In genomic region chr13:112733112-112733511, GRCh38 we compare ENCODE assay signal across 19 cellular contexts. TPM values are rescaled to one million over a fixed set of nuclear protein-coding genes. Genes with fewer than 3 reads are reported as not detected.
DNase-seq lines count a peak whose midpoint lies in the region; ATAC-seq and TF ChIP-seq lines count a peak whose summit lies in the region.
"Had no signal": no experiment of that assay in that cellular context is flagged by ENCODE, and none has a peak within 500 bp of the region (broad histone marks: within the 10 kb centered on the region; RNA-seq: fewer than 3 reads in every experiment).

No MANE protein-coding gene starts in this region.

- H3K27me3 ChIP-seq in right atrium auricular region (no peaks in the 10 kb centered on the region), iPS-18a (ENCODE audit: control insufficient read depth, insufficient read depth, low read length) (no peaks in the 10 kb centered on the region)
- H3K27me3 ChIP-seq: breast epithelium, right lobe of liver, suprapubic skin had no signal

- H3K9me3 Mint-ChIP-seq in type B pancreatic cell, result no peaks in the 10 kb centered on the region
- H3K9me3 Mint-ChIP-seq in activated CD8-positive, alpha-beta memory T cell treated with anti-CD3 and anti-CD28 coated beads, Interleukin-2, amount 10 ng/mL, durations not matched to agents 7 days and 5 days (ENCODE audit: low read depth), result no peaks in the 10 kb centered on the region
- H3K9me3 Mint-ChIP-seq: activated naive CD8-positive, alpha-beta T cell treated with anti-CD3 and anti-CD28 coated beads for 36 hours; activated T-cell treated with anti-CD3 and anti-CD28 coated beads, Interleukin-2, amount 50 U/mL, for 4 hours; neural crest cell had no signal

- H3K27ac Mint-ChIP-seq in type B pancreatic cell, result peak overlapping the region; percentile 17
- H3K27ac Mint-ChIP-seq in activated CD8-positive, alpha-beta memory T cell treated with anti-CD3 and anti-CD28 coated beads, Interleukin-2, amount 10 ng/mL, durations not matched to agents 7 days and 5 days, result no peak overlapping the region
- H3K27ac Mint-ChIP-seq: activated naive CD8-positive, alpha-beta T cell treated with anti-CD3 and anti-CD28 coated beads for 36 hours had no signal

- H3K27ac ChIP-seq in right atrium auricular region, result peak overlapping the region; percentile 43 to 67
- no peak overlapping the region for H3K27ac ChIP-seq in iPS-18a (ENCODE audit: low read length)
- H3K27ac ChIP-seq in coronary artery, result no peak overlapping the region
- H3K27ac ChIP-seq: breast epithelium, right lobe of liver, SK-N-MC, suprapubic skin had no signal

- H3K9ac ChIP-seq in iPS-18a (ENCODE audit: low read length), result no peak overlapping the region

- H3K4me3 ChIP-seq in right atrium auricular region, result no peak overlapping the region
- peak overlapping the region; percentile 31 for H3K4me3 ChIP-seq in iPS-18a (ENCODE audit: low read length)
- no peak overlapping the region for H3K4me3 ChIP-seq in coronary artery
- H3K4me3 ChIP-seq: breast epithelium, right lobe of liver, SK-N-MC, suprapubic skin had no signal

- CTCF ChIA-PET in activated CD8-positive, alpha-beta memory T cell treated with anti-CD3 and anti-CD28 coated beads, Interleukin-2, amount 10 ng/mL, durations not matched to agents 7 days and 5 days (lab: Charles Lee), result no interaction called here

- H3K36me3 Mint-ChIP-seq in type B pancreatic cell, result no peaks in the 10 kb centered on the region
- H3K36me3 Mint-ChIP-seq in activated CD8-positive, alpha-beta memory T cell treated with anti-CD3 and anti-CD28 coated beads, Interleukin-2, amount 10 ng/mL, durations not matched to agents 7 days and 5 days, result no peaks in the 10 kb centered on the region
- H3K36me3 Mint-ChIP-seq: activated naive CD8-positive, alpha-beta T cell treated with anti-CD3 and anti-CD28 coated beads for 36 hours had no signal

- no peak for ATAC-seq in Right ventricle myocardium inferior
- ATAC-seq in activated CD8-positive, alpha-beta memory T cell treated with anti-CD3 and anti-CD28 coated beads, Interleukin-2, amount 10 ng/mL, durations not matched to agents 7 days and 5 days, result no peak
- ATAC-seq in HG02642 (IDR thresholded peaks at IDR 0.05; ENCODE audit: poor library complexity, unreplicated experiment), result no peak
- ATAC-seq: activated T-cell treated with anti-CD3 and anti-CD28 coated beads, Interleukin-2, amount 50 U/mL, for 4 hours; right lobe of liver had no signal

- DNase-seq in right atrium auricular region (ENCODE audit: low spot score), result no peak
- DNase-seq in Right ventricle myocardium inferior (ENCODE audit: missing footprints), result no peak
- peak; percentile 94 for DNase-seq in NCI-H748 (lab: John Stamatoyannopoulos, UW; ENCODE audit: unreplicated experiment)
- no peak for DNase-seq in type B pancreatic cell (ENCODE audit: extremely low spot score, unreplicated experiment)
- no peak for DNase-seq in activated CD8-positive, alpha-beta memory T cell treated with anti-CD3 and anti-CD28 coated beads, Interleukin-2, amount 10 ng/mL, durations not matched to agents 7 days and 5 days
- DNase-seq in coronary artery (ENCODE audit: low spot score), result no peak
- DNase-seq: activated CD4-positive, alpha-beta T cell treated with anti-CD3 and anti-CD28 coated beads, Interleukin-2, amount 50 U/mL, for 1 hour; activated naive CD8-positive, alpha-beta T cell treated with anti-CD3 and anti-CD28 coated beads for 36 hours; activated T-cell treated with anti-CD3 and anti-CD28 coated beads, Interleukin-2, amount 50 U/mL, for 4 hours; effector CD4-positive, alpha-beta T cell; Karpas-422; NCI-H1694 had no signal

- H3K4me3 Mint-ChIP-seq in type B pancreatic cell, result no peak overlapping the region
- no peak overlapping the region for H3K4me3 Mint-ChIP-seq in activated CD8-positive, alpha-beta memory T cell treated with anti-CD3 and anti-CD28 coated beads, Interleukin-2, amount 10 ng/mL, durations not matched to agents 7 days and 5 days
- H3K4me3 Mint-ChIP-seq: activated naive CD8-positive, alpha-beta T cell treated with anti-CD3 and anti-CD28 coated beads for 36 hours; activated T-cell treated with anti-CD3 and anti-CD28 coated beads, Interleukin-2, amount 50 U/mL, for 4 hours; neural crest cell had no signal

- H3K36me3 ChIP-seq in right atrium auricular region (no peaks in the 10 kb centered on the region), iPS-18a (ENCODE audit: control insufficient read depth, low read depth, low read length) (no peaks in the 10 kb centered on the region)
- H3K36me3 ChIP-seq: breast epithelium, right lobe of liver, suprapubic skin had no signal

- H3K4me1 Mint-ChIP-seq in type B pancreatic cell (ENCODE audit: unreplicated experiment), result peaks cover 42% of the 10 kb centered on the region
- no peaks in the 10 kb centered on the region for H3K4me1 Mint-ChIP-seq in activated CD8-positive, alpha-beta memory T cell treated with anti-CD3 and anti-CD28 coated beads, Interleukin-2, amount 10 ng/mL, durations not matched to agents 7 days and 5 days
- H3K4me1 Mint-ChIP-seq: activated naive CD8-positive, alpha-beta T cell treated with anti-CD3 and anti-CD28 coated beads for 36 hours had no signal

- no peaks in the 10 kb centered on the region for H3K27me3 Mint-ChIP-seq in type B pancreatic cell
- H3K27me3 Mint-ChIP-seq in activated CD8-positive, alpha-beta memory T cell treated with anti-CD3 and anti-CD28 coated beads, Interleukin-2, amount 10 ng/mL, durations not matched to agents 7 days and 5 days, result no peaks in the 10 kb centered on the region
- H3K27me3 Mint-ChIP-seq: activated naive CD8-positive, alpha-beta T cell treated with anti-CD3 and anti-CD28 coated beads for 36 hours had no signal

- no peak for TF ChIP-seq CTCF in right atrium auricular region (IDR thresholded peaks at IDR 0.05)
- no peak for TF ChIP-seq CTCF in type B pancreatic cell (conservative IDR thresholded peaks at IDR 0.05)
- TF ChIP-seq CTCF in coronary artery (IDR thresholded peaks at IDR 0.05), result no peak

- no peaks in the 10 kb centered on the region for H3K9me3 ChIP-seq in right atrium auricular region
- H3K9me3 ChIP-seq in iPS-18a (ENCODE audit: control insufficient read depth, low read depth, low read length), result no peaks in the 10 kb centered on the region
- H3K9me3 ChIP-seq: breast epithelium, right lobe of liver, suprapubic skin had no signal

- intact Hi-C loops in Right ventricle myocardium inferior (cut with DNase I), result no loop called here

- H3K4me1 ChIP-seq in right atrium auricular region (peaks cover 0 to 64% of the 10 kb centered on the region in 2 donors), iPS-18a (ENCODE audit: control insufficient read depth, low read depth, low read length) (peaks cover 49% of the 10 kb centered on the region)
- H3K4me1 ChIP-seq: breast epithelium, right lobe of liver, suprapubic skin had no signal

RNA-seq across cellular contexts. Expression of gene ATP11A, which starts 43.3 kb away (rescaled TPM):
- total RNA-seq in right atrium auricular region (10 to 100 TPM; 31.8 to 48.6 TPM), Right ventricle myocardium inferior (89.9 TPM), type B pancreatic cell (ENCODE audit: low replicate concordance) (70.9 and 97.6 TPM in 2 replicates)
- total RNA-seq in activated CD8-positive, alpha-beta memory T cell treated with anti-CD3 and anti-CD28 coated beads, Interleukin-2, amount 10 ng/mL, durations not matched to agents 7 days and 5 days, result 10 to 100 TPM; 40.0 to 43.5 TPM

Comparison
In these comparisons a context has a peak if more than half of its experiments do, and no peak if none do; other contexts are left out.
1. H3K27ac ChIP-seq: peak in right atrium auricular region (2 of 2); none in iPS-18a (single experiment) and coronary artery (0 of 2).